Comparison of ENCODE assay signal across 31 cellular contexts in genomic region chr21:41451753-41452676, GRCh38. TPM values are rescaled to one million over a fixed set of nuclear protein-coding genes. Genes with fewer than 3 reads are reported as not detected.
DNase-seq lines count a peak whose midpoint lies in the region; ATAC-seq and TF ChIP-seq lines count a peak whose summit lies in the region.
"Had no signal": no experiment of that assay in that cellular context is flagged by ENCODE, and none has a peak within 500 bp of the region (broad histone marks: within the 10 kb centered on the region; RNA-seq: fewer than 3 reads in every experiment).

No MANE protein-coding gene starts in this region.

- no peak for DNase-seq in activated CD4-positive, alpha-beta T cell treated with anti-CD3 and anti-CD28 coated beads, Interleukin-2, amount 10 ng/mL, durations not matched to agents 7 days and 5 days
- DNase-seq in activated CD4-positive, alpha-beta T cell treated with anti-CD3 and anti-CD28 coated beads for 1 hour = no peak
- peak in 1 of 10 experiments; percentile 40 for DNase-seq in CD4-positive, alpha-beta T cell
- no peak for DNase-seq in activated B cell treated with CpG ODN at 0.5 μM for 24 hours
- no peak for DNase-seq in memory B cell (ENCODE audit: low spot score in 2 of 2)
- DNase-seq in A172 (ENCODE audit: low spot score) = no peak
- no peak for DNase-seq in mesenteric fat pad (ENCODE audit: low spot score)
- DNase-seq: 8988T; CD8-positive, alpha-beta memory T cell; DMS53; esophagus squamous epithelium; GDM1; hippocampal formation; Karpas-422; left ventricle myocardium inferior; NCI-H1694; NCI-H2171 treated with DMSO at 0.1 percent for 48 hours; NCI-H524; NK-92 treated with Interleukin-12 subunit alpha and Interleukin-12 subunit beta, amount 100 ng/mL, for 24 hours; pancreas; SJCRH30; stimulated activated CD4-positive, alpha-beta T cell treated with anti-CD3 and anti-CD28 coated beads, Interleukin-2, amount 100 ng/mL, for 48 hours; T-cell had no signal

- H3K4me3 Mint-ChIP-seq in activated CD4-positive, alpha-beta T cell treated with anti-CD3 and anti-CD28 coated beads, Interleukin-2, amount 10 ng/mL, durations not matched to agents 7 days and 5 days = no peak overlapping the region
- H3K4me3 Mint-ChIP-seq in CD4-positive, alpha-beta T cell = no peak overlapping the region
- no peak overlapping the region for H3K4me3 Mint-ChIP-seq in activated B cell treated with CpG ODN at 0.5 μM for 24 hours
- no peak overlapping the region for H3K4me3 Mint-ChIP-seq in memory B cell
- H3K4me3 Mint-ChIP-seq: CD8-positive, alpha-beta memory T cell; nephron; stimulated activated effector memory CD8-positive, alpha-beta T cell treated with anti-CD3 and anti-CD28 coated beads, Interleukin-12 subunit alpha, Interleukin-12 subunit beta, amount 100 ng/mL, for 72 hours; T-cell had no signal

- TF ChIP-seq CTCF in CD4-positive, alpha-beta T cell (IDR thresholded peaks at IDR 0.05) = no peak
- no peak for TF ChIP-seq CTCF in activated B cell treated with CpG ODN at 0.5 μM for 24 hours (IDR thresholded peaks at IDR 0.05)

- peaks cover 88% of the 10 kb centered on the region for H3K36me3 Mint-ChIP-seq in activated CD4-positive, alpha-beta T cell treated with anti-CD3 and anti-CD28 coated beads, Interleukin-2, amount 10 ng/mL, durations not matched to agents 7 days and 5 days (ENCODE audit: low read depth)
- H3K36me3 Mint-ChIP-seq in CD4-positive, alpha-beta T cell (ENCODE audit: low read depth) = peaks cover 97% of the 10 kb centered on the region
- H3K36me3 Mint-ChIP-seq in activated B cell treated with CpG ODN at 0.5 μM for 24 hours (ENCODE audit: low read depth) (peaks cover 93% of the 10 kb centered on the region), memory B cell (peaks cover 36% of the 10 kb centered on the region)

- H3K4me1 Mint-ChIP-seq in activated CD4-positive, alpha-beta T cell treated with anti-CD3 and anti-CD28 coated beads, Interleukin-2, amount 10 ng/mL, durations not matched to agents 7 days and 5 days = peaks cover 27% of the 10 kb centered on the region
- H3K4me1 Mint-ChIP-seq in CD4-positive, alpha-beta T cell (ENCODE audit: low read depth) = peaks cover 4% of the 10 kb centered on the region
- H3K4me1 Mint-ChIP-seq in activated B cell treated with CpG ODN at 0.5 μM for 24 hours = peaks cover 4% of the 10 kb centered on the region
- H3K4me1 Mint-ChIP-seq in memory B cell = no peaks in the 10 kb centered on the region
- H3K4me1 Mint-ChIP-seq: CD8-positive, alpha-beta memory T cell; nephron; stimulated activated effector memory CD8-positive, alpha-beta T cell treated with anti-CD3 and anti-CD28 coated beads, Interleukin-12 subunit alpha, Interleukin-12 subunit beta, amount 100 ng/mL, for 72 hours had no signal

- no peak for ATAC-seq in CD4-positive, alpha-beta T cell (ENCODE audit: poor library complexity)
- ATAC-seq in activated B cell treated with CpG ODN at 0.5 μM for 24 hours (ENCODE audit: low read depth) = peak; percentile 21
- ATAC-seq in memory B cell (ENCODE audit: low read depth) = no peak
- ATAC-seq in HG02970 (IDR thresholded peaks at IDR 0.05; ENCODE audit: low FRiP score, unreplicated experiment) = no peak
- ATAC-seq: activated CD4-positive, CD25-positive, alpha-beta regulatory T cell treated with anti-CD3 and anti-CD28 coated beads, Interleukin-2, amount 50 U/mL, for 24 hours; gastroesophageal sphincter; pancreas; stimulated activated effector memory CD8-positive, alpha-beta T cell treated with anti-CD3 and anti-CD28 coated beads, Interleukin-12 subunit alpha, Interleukin-12 subunit beta, amount 100 ng/mL, for 72 hours; T-cell had no signal

- CTCF ChIA-PET in activated CD4-positive, alpha-beta T cell treated with anti-CD3 and anti-CD28 coated beads, Interleukin-2, amount 10 ng/mL, durations not matched to agents 7 days and 5 days (lab: Charles Lee) = interaction anchor here (0.6 kb wide), 1 partner anchor 76 kb away, joined by 3 read pairs; no protein-coding TSS in a partner anchor
- CTCF ChIA-PET in CD4-positive, alpha-beta T cell (lab: Charles Lee) = no interaction called here
- CTCF ChIA-PET in activated B cell treated with CpG ODN at 0.5 μM for 24 hours (lab: Charles Lee) = no interaction called here

- H3K27me3 ChIP-seq in CD4-positive, alpha-beta T cell (ENCODE audit: control insufficient read depth, insufficient read depth, low read length) = no peaks in the 10 kb centered on the region
- H3K27me3 ChIP-seq: esophagus squamous epithelium, gastroesophageal sphincter, pancreas, Peyer's patch, SJCRH30 had no signal

- H3K9me3 ChIP-seq in CD4-positive, alpha-beta T cell (ENCODE audit: control insufficient read depth, low read length) = no peaks in the 10 kb centered on the region
- H3K9me3 ChIP-seq: esophagus squamous epithelium, gastroesophageal sphincter, left ventricle myocardium inferior, pancreas, Peyer's patch, SJCRH30, thoracic aorta had no signal

- intact Hi-C loops in CD4-positive, alpha-beta T cell (cut with DNase I, micrococcal nuclease) = no loop called here
- intact Hi-C loops in activated B cell treated with CpG ODN at 0.5 μM for 24 hours (cut with micrococcal nuclease) = no loop called here

- H3K9me3 Mint-ChIP-seq in activated CD4-positive, alpha-beta T cell treated with anti-CD3 and anti-CD28 coated beads, Interleukin-2, amount 10 ng/mL, durations not matched to agents 7 days and 5 days = no peaks in the 10 kb centered on the region
- no peaks in the 10 kb centered on the region for H3K9me3 Mint-ChIP-seq in CD4-positive, alpha-beta T cell
- H3K9me3 Mint-ChIP-seq in activated B cell treated with CpG ODN at 0.5 μM for 24 hours = no peaks in the 10 kb centered on the region
- no peaks in the 10 kb centered on the region for H3K9me3 Mint-ChIP-seq in memory B cell
- H3K9me3 Mint-ChIP-seq: CD8-positive, alpha-beta memory T cell; nephron; stimulated activated effector memory CD8-positive, alpha-beta T cell treated with anti-CD3 and anti-CD28 coated beads, Interleukin-12 subunit alpha, Interleukin-12 subunit beta, amount 100 ng/mL, for 72 hours; T-cell had no signal

- H3K27ac Mint-ChIP-seq in activated CD4-positive, alpha-beta T cell treated with anti-CD3 and anti-CD28 coated beads, Interleukin-2, amount 10 ng/mL, durations not matched to agents 7 days and 5 days = peak overlapping the region; percentile 19
- peak overlapping the region; percentile 39 for H3K27ac Mint-ChIP-seq in CD4-positive, alpha-beta T cell
- H3K27ac Mint-ChIP-seq in activated B cell treated with CpG ODN at 0.5 μM for 24 hours (no peak overlapping the region), memory B cell (peak overlapping the region; percentile 24)
- H3K27ac Mint-ChIP-seq: nephron had no signal

- H3K27me3 Mint-ChIP-seq in activated CD4-positive, alpha-beta T cell treated with anti-CD3 and anti-CD28 coated beads, Interleukin-2, amount 10 ng/mL, durations not matched to agents 7 days and 5 days = no peaks in the 10 kb centered on the region
- no peaks in the 10 kb centered on the region for H3K27me3 Mint-ChIP-seq in CD4-positive, alpha-beta T cell
- no peaks in the 10 kb centered on the region for H3K27me3 Mint-ChIP-seq in activated B cell treated with CpG ODN at 0.5 μM for 24 hours
- no peaks in the 10 kb centered on the region for H3K27me3 Mint-ChIP-seq in memory B cell
- H3K27me3 Mint-ChIP-seq: CD8-positive, alpha-beta memory T cell; T-cell had no signal

- POLR2A ChIA-PET in activated CD4-positive, alpha-beta T cell treated with anti-CD3 and anti-CD28 coated beads, Interleukin-2, amount 10 ng/mL, durations not matched to agents 7 days and 5 days (lab: Charles Lee) = interaction anchor here (0.6 kb wide), 1 partner anchor 80 kb away, joined by 3 read pairs; no protein-coding TSS in a partner anchor
- POLR2A ChIA-PET in CD4-positive, alpha-beta T cell (lab: Charles Lee) = no interaction called here
- POLR2A ChIA-PET in activated B cell treated with CpG ODN at 0.5 μM for 24 hours (lab: Charles Lee) = no interaction called here

- no peak overlapping the region for H3K27ac ChIP-seq in CD4-positive, alpha-beta T cell (ENCODE audit: low read depth, low read length)
- H3K27ac ChIP-seq: esophagus squamous epithelium, gastroesophageal sphincter, left ventricle myocardium inferior, pancreas, Peyer's patch, SJCRH30, thoracic aorta had no signal

RNA-seq across cellular contexts. Expression of gene MX1, which starts 26.0 kb away (rescaled TPM):
- 100 to 1,000 TPM; 722 to 723 TPM for total RNA-seq in activated CD4-positive, alpha-beta T cell treated with anti-CD3 and anti-CD28 coated beads, Interleukin-2, amount 10 ng/mL, durations not matched to agents 7 days and 5 days
- total RNA-seq in CD4-positive, alpha-beta T cell = 10 to 100 TPM; 82.3 to 86.3 TPM
- 64.2 and 64.8 TPM in 2 replicates for total RNA-seq in activated B cell treated with CpG ODN at 0.5 μM for 24 hours
- 10.1 and 11.4 TPM in 2 replicates for total RNA-seq in A172 (2014; rRNA removed; shearing (Covaris generic))
- 60.3 TPM for total RNA-seq in mesenteric fat pad
- total RNA-seq: SJCRH30 had no signal

RNA-seq across cellular contexts. Expression of gene TMPRSS2, which starts 55.9 kb away (rescaled TPM):
- total RNA-seq in activated CD4-positive, alpha-beta T cell treated with anti-CD3 and anti-CD28 coated beads, Interleukin-2, amount 10 ng/mL, durations not matched to agents 7 days and 5 days = not detected
- total RNA-seq in CD4-positive, alpha-beta T cell = not detected
- total RNA-seq in activated B cell treated with CpG ODN at 0.5 μM for 24 hours = not detected in 2 replicates
- total RNA-seq in A172 (2014; rRNA removed; shearing (Covaris generic)) = 0.05 TPM in 1 of 2 replicates, not detected in the other
- 0.61 TPM for total RNA-seq in mesenteric fat pad
- total RNA-seq: activated CD8-positive, alpha-beta memory T cell treated with anti-CD3 and anti-CD28 coated beads for 36 hours; CD8-positive, alpha-beta memory T cell; left ventricle myocardium inferior; SJCRH30 had no signal

Comparison
In these comparisons a context has a peak if more than half of its experiments do, and no peak if none do; other contexts are left out.
1. RNA of gene MX1, which starts 26.0 kb away (total RNA-seq): 722 to 723 TPM in activated CD4-positive, alpha-beta T cell treated with anti-CD3 and anti-CD28 coated beads, Interleukin-2, amount 10 ng/mL, durations not matched to agents 7 days and 5 days; 82.3 to 86.3 TPM in CD4-positive, alpha-beta T cell, 64.2 to 64.8 TPM in activated B cell treated with CpG ODN at 0.5 μM for 24 hours, 60.3 TPM in mesenteric fat pad (single experiment) and 10.1 to 11.4 TPM in A172; every median in the first group is over 4 times any median in the second.